24 cellular contexts compared by ENCODE assay signal in the genomic region with DNA sequence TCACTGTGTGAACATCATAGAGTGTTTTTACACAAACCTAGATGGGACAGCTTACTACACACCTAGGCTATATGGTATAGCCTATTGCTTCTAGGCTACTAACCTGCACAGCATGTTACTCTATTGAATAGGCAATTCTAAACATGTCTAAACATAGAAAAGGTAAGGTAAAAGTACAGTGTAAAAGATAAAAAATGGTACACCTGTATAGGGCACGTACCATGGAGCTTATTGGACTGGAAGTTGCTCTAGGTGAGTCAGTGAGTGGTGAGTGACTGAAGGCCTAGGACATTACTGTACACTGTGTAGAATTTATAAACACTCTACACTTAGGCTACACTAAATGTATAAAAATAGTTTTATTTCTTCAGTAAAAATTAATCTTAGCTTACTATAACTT.
"Had no signal": no experiment of that assay in that cellular context is flagged by ENCODE, and none has a peak within 500 bp of the region (broad histone marks: within the 10 kb centered on the region; RNA-seq: fewer than 3 reads in every experiment).

No MANE protein-coding gene starts in this region.

- H3K4me2 ChIP-seq: smooth muscle cell had no signal

- H3K9me3 ChIP-seq: mucosa of descending colon, ovary, right atrium auricular region, right lobe of liver, testis, thyroid gland, transverse colon, upper lobe of left lung, vagina had no signal

- H3K36me3 ChIP-seq: left ventricle myocardium inferior, ovary, right atrium auricular region, right lobe of liver, thyroid gland, transverse colon, upper lobe of left lung, vagina had no signal

- H3K27me3 ChIP-seq: ovary, right atrium auricular region, right lobe of liver, testis, thyroid gland, transverse colon, upper lobe of left lung, vagina had no signal

- H3K4me1 ChIP-seq: left ventricle myocardium inferior, right atrium auricular region, right lobe of liver, thyroid gland, upper lobe of left lung, vagina had no signal

- H3K27ac ChIP-seq: left ventricle myocardium inferior, ovary, right atrium auricular region, right lobe of liver, testis, thyroid gland, transverse colon, upper lobe of left lung, vagina had no signal

- H3K4me3 ChIP-seq: left ventricle myocardium inferior, lung, mucosa of descending colon, ovary, right atrium auricular region, right lobe of liver, smooth muscle cell, testis, thyroid gland, transverse colon, upper lobe of left lung, vagina had no signal

- DNase-seq: islet precursor cell; left ventricle myocardium inferior; midbrain; mucosa of descending colon; naive thymus-derived CD4-positive, alpha-beta T cell; ovary; right lobe of liver; stimulated activated CD4-positive, alpha-beta T cell treated with anti-CD3 and anti-CD28 coated beads, Interleukin-1b, Interleukin-23, amount 100 ng/mL, for 48 hours; stimulated activated CD4-positive, alpha-beta T cell treated with anti-CD3 and anti-CD28 coated beads, Interleukin-2, amount 100 ng/mL, for 48 hours; stimulated activated CD4-positive, alpha-beta T cell treated with anti-CD3 and anti-CD28 coated beads, Interleukin-4, amount 100 ng/mL, for 4 hours; stimulated activated CD8-positive, alpha-beta memory T cell treated with anti-CD3 and anti-CD28 coated beads, Interleukin-4, amount 100 ng/mL, for 48 hours; stimulated activated naive CD4-positive, alpha-beta T cell treated with Interleukin-2 at 50 U/mL for 16 hours; stimulated activated naive CD8-positive, alpha-beta T cell treated with anti-CD3 and anti-CD28 coated beads, Interleukin-15, amount 100 ng/mL, for 72 hours; substantia nigra; testis; thyroid gland; transverse colon; upper lobe of left lung had no signal

- ATAC-seq: mucosa of descending colon; naive thymus-derived CD4-positive, alpha-beta T cell; natural killer cell treated with Interleukin-12 subunit alpha and Interleukin-12 subunit beta and Interleukin-15 and Interleukin-18, amount 100 ng/mL, for 72 hours; right lobe of liver; stimulated activated memory B cell treated with anti-CD40 and anti-IgM and Interleukin-4, amounts not matched to agents 10 μg/mL and 1 μg/mL and 100 μg/mL, for 72 hours; stimulated activated naive CD8-positive, alpha-beta T cell treated with anti-CD3 and anti-CD28 coated beads, Interleukin-15, amount 100 ng/mL, for 72 hours had no signal
